Comparison of ENCODE assay signal across 8 cellular contexts in genomic region chr1:151060241-151061011, GRCh38. TPM values are rescaled to one million over a fixed set of nuclear protein-coding genes. Genes with fewer than 3 reads are reported as not detected.
DNase-seq lines count a peak whose midpoint lies in the region; ATAC-seq and TF ChIP-seq lines count a peak whose summit lies in the region.

MLLT11 (plus strand) TSS chr1:151060397; CDS start chr1:151067225, 6,828 bp downstream.

- TF ChIP-seq EP300 in gastroesophageal sphincter (IDR thresholded peaks at IDR 0.05) = no peak

- 3 to 5% methylated on average over 7 to 12 of the region's 13 CpGs for WGBS in gastroesophageal sphincter (ENCODE audit: low coverage in 1 of 2), 2 donors

- no peak for TF ChIP-seq POLR2A in gastroesophageal sphincter (IDR thresholded peaks at IDR 0.05)

- H3K27ac ChIP-seq in gastroesophageal sphincter = peak within 1 kb of the TSS; percentile 76 to 95 (median 94)

- peaks cover 57% of the 10 kb centered on the region for H3K4me1 Mint-ChIP-seq in nephron

- H3K27me3 Mint-ChIP-seq in nephron (ENCODE audit: low read depth) = no peaks in the 10 kb centered on the region

- H3K36me3 ChIP-seq in gastroesophageal sphincter = peaks cover 0 to 13% of the 10 kb centered on the region in 2 donors

- TF ChIP-seq CTCF in gastroesophageal sphincter (IDR thresholded peaks at IDR 0.05) (no peak), nephron (IDR thresholded peaks at IDR 0.05; ENCODE audit: unreplicated experiment in 3 of 3) (no peak)

- no peak for ATAC-seq in activated naive CD4-positive, alpha-beta T cell treated with anti-CD3 and anti-CD28 coated beads, Interleukin-2, amount 50 U/mL, for 72 hours
- ATAC-seq in gastroesophageal sphincter (peak; percentile 44), HG02840 (IDR thresholded peaks at IDR 0.05; ENCODE audit: low FRiP score, unreplicated experiment) (no peak)

- peak within 1 kb of the TSS; percentile 90 to 95 for H3K4me3 ChIP-seq in gastroesophageal sphincter

- H3K4me3 Mint-ChIP-seq in nephron = peak within 1 kb of the TSS; percentile 90 to 97 (median 94)

- no peaks in the 10 kb centered on the region for H3K9me3 Mint-ChIP-seq in activated naive CD4-positive, alpha-beta T cell treated with anti-CD3 and anti-CD28 coated beads, Interleukin-2, amount 50 U/mL, for 72 hours
- no peaks in the 10 kb centered on the region for H3K9me3 Mint-ChIP-seq in nephron

- H3K9me3 ChIP-seq in gastroesophageal sphincter = no peaks in the 10 kb centered on the region

- DNase-seq in stimulated activated CD4-positive, alpha-beta T cell treated with anti-CD3 and anti-CD28 coated beads, Interleukin-15, amount 100 ng/mL, for 24 hours = peak; percentile 35
- no peak for DNase-seq in stimulated activated CD4-positive, alpha-beta T cell treated with anti-CD3 and anti-CD28 coated beads, Interleukin-4, amount 100 ng/mL, for 4 hours
- DNase-seq in NCI-H460 (ENCODE audit: extremely low read depth, low read depth) (peak; percentile 75), SW 1271 (lab: John Stamatoyannopoulos, UW) (no peak)
- DNase-seq in activated naive CD4-positive, alpha-beta T cell treated with anti-CD3 and anti-CD28 coated beads, Interleukin-2, amount 50 U/mL, for 72 hours (ENCODE audit: low spot score in 2 of 2) = peak in 1 of 2 donors; percentile 12

- H3K4me1 ChIP-seq in gastroesophageal sphincter = peaks cover 0 to 48% (median 13%) of the 10 kb centered on the region in 3 donors

- H3K27ac Mint-ChIP-seq in activated naive CD4-positive, alpha-beta T cell treated with anti-CD3 and anti-CD28 coated beads, Interleukin-2, amount 50 U/mL, for 72 hours = peak within 1 kb of the TSS; percentile 98 to 99
- H3K27ac Mint-ChIP-seq in nephron = peak within 1 kb of the TSS; percentile 92 to 98 (median 95)

- no peaks in the 10 kb centered on the region for H3K27me3 ChIP-seq in gastroesophageal sphincter

- peaks cover 34 to 41% of the 10 kb centered on the region in 2 donors for H3K36me3 Mint-ChIP-seq in activated naive CD4-positive, alpha-beta T cell treated with anti-CD3 and anti-CD28 coated beads, Interleukin-2, amount 50 U/mL, for 72 hours
- H3K36me3 Mint-ChIP-seq in nephron (ENCODE audit: low read depth) = peaks cover 19% of the 10 kb centered on the region

RNA-seq across cellular contexts. Expression of gene MLLT11, which starts in this region (rescaled TPM):
- 82.1 and 84.6 TPM in 2 replicates for total RNA-seq in NCI-H460 (2014; rRNA removed; shearing (Covaris generic))
- 50.4 and 51.2 TPM in 2 replicates for polyA plus RNA-seq in NCI-H460 (2014; cell fraction: nucleus; rRNA removed)
- total RNA-seq in activated naive CD4-positive, alpha-beta T cell treated with anti-CD3 and anti-CD28 coated beads, Interleukin-2, amount 50 U/mL, for 72 hours = 1 to 10 TPM; 5.6 TPM
- total RNA-seq in gastroesophageal sphincter = 1 to 10 TPM in 2 of 4 donors, under 1 TPM in 2; 0.16 to 1.8 (median 1.1) TPM

Comparison
In these comparisons a context has a peak if more than half of its experiments do, and no peak if none do; other contexts are left out.
1. RNA of gene MLLT11 (total RNA-seq): 82.1 to 84.6 TPM in NCI-H460; 5.6 TPM in activated naive CD4-positive, alpha-beta T cell treated with anti-CD3 and anti-CD28 coated beads, Interleukin-2, amount 50 U/mL, for 72 hours and 0.16 to 1.8 TPM in gastroesophageal sphincter; every median in the first group is over 10 times any median in the second.
2. DNase-seq: peak in stimulated activated CD4-positive, alpha-beta T cell treated with anti-CD3 and anti-CD28 coated beads, Interleukin-15, amount 100 ng/mL, for 24 hours (single experiment) and NCI-H460 (single experiment); none in stimulated activated CD4-positive, alpha-beta T cell treated with anti-CD3 and anti-CD28 coated beads, Interleukin-4, amount 100 ng/mL, for 4 hours (0 of 2) and SW 1271 (0 of 2).